In genomic region chr1:33049381-33049780, GRCh38 we compare ENCODE assay signal across 2 cellular contexts.
TF ChIP-seq lines count a peak whose summit lies in the region.

No MANE protein-coding gene starts in this region.

TF ChIP-seq in A549, 52 proteins besides CTCF, POLR2A, EP300 and RAD21:
- TF ChIP-seq CEBPB (IDR thresholded peaks at IDR 0.05) (no peak), HEYL (CRISPR knock-in tag; IDR thresholded peaks at IDR 0.05) (no peak), HES2 (IDR thresholded peaks at IDR 0.05) (no peak), ESRRA (IDR thresholded peaks at IDR 0.05; ENCODE audit: borderline replicate concordance, low read length) (no peak)

TF ChIP-seq in IMR-90, 13 proteins besides CTCF, POLR2A, EP300 and RAD21:
- TF ChIP-seq RCOR1 (IDR thresholded peaks at IDR 0.05; ENCODE audit: insufficient replicate concordance, low read length) (no peak), MAFK (IDR thresholded peaks at IDR 0.05; ENCODE audit: low read depth, low read length) (no peak), NFE2L2 (IDR thresholded peaks at IDR 0.05; ENCODE audit: low read depth, low read length) (no peak), MXI1 (IDR thresholded peaks at IDR 0.05; ENCODE audit: borderline replicate concordance, low read depth, low read length) (no peak), BHLHE40 (IDR thresholded peaks at IDR 0.05; ENCODE audit: low read depth, low read length) (no peak), CEBPB (IDR thresholded peaks at IDR 0.05; ENCODE audit: low read depth, low read length) (no peak), USF2 (IDR thresholded peaks at IDR 0.05; ENCODE audit: low read depth, low read length) (no peak), RFX5 (IDR thresholded peaks at IDR 0.05; ENCODE audit: low read depth, low read length) (no peak), SMC3 (IDR thresholded peaks at IDR 0.05; ENCODE audit: low read depth, low read length) (no peak), FOS (IDR thresholded peaks at IDR 0.05; ENCODE audit: low read depth, low read length) (no peak), CHD1 (IDR thresholded peaks at IDR 0.05; ENCODE audit: low read depth, low read length) (no peak), ELK1 (IDR thresholded peaks at IDR 0.05; ENCODE audit: borderline replicate concordance, low read depth, low read length) (no peak), MAZ (IDR thresholded peaks at IDR 0.05; ENCODE audit: borderline replicate concordance, low read depth, low read length) (no peak)
